Comparison of ENCODE assay signal across 8 cellular contexts in genomic region chr19:57947088-57947418, GRCh38. TPM values are rescaled to one million over a fixed set of nuclear protein-coding genes. Genes with fewer than 3 reads are reported as not detected.
DNase-seq lines count a peak whose midpoint lies in the region; ATAC-seq lines count a peak whose summit lies in the region.

No MANE protein-coding gene starts in this region.

- H3K36me3 ChIP-seq in iPS-20b (ENCODE audit: insufficient read depth, low read depth, low read length): peaks cover 20% of the 10 kb centered on the region

- POLR2A ChIA-PET in activated CD4-positive, alpha-beta T cell treated with anti-CD3 and anti-CD28 coated beads, Interleukin-2, amount 10 ng/mL, durations not matched to agents 7 days and 5 days (lab: Charles Lee): no interaction called here

- H3K4me3 Mint-ChIP-seq in activated CD4-positive, alpha-beta T cell treated with anti-CD3 and anti-CD28 coated beads, Interleukin-2, amount 10 ng/mL, durations not matched to agents 7 days and 5 days: peak overlapping the region; percentile 94
- H3K4me3 Mint-ChIP-seq in stimulated activated naive CD8-positive, alpha-beta T cell treated with anti-CD3 and anti-CD28 coated beads, Interleukin-15, amount 100 ng/mL, for 72 hours: peak overlapping the region; percentile 96

- H3K4me3 ChIP-seq in iPS-20b (ENCODE audit: low read length): peak overlapping the region; percentile 88

- peak overlapping the region; percentile 94 for H3K27ac Mint-ChIP-seq in activated CD4-positive, alpha-beta T cell treated with anti-CD3 and anti-CD28 coated beads, Interleukin-2, amount 10 ng/mL, durations not matched to agents 7 days and 5 days
- peak overlapping the region; percentile 94 to 98 for H3K27ac Mint-ChIP-seq in stimulated activated naive CD8-positive, alpha-beta T cell treated with anti-CD3 and anti-CD28 coated beads, Interleukin-15, amount 100 ng/mL, for 72 hours

- peaks cover 57% of the 10 kb centered on the region for H3K36me3 Mint-ChIP-seq in activated CD4-positive, alpha-beta T cell treated with anti-CD3 and anti-CD28 coated beads, Interleukin-2, amount 10 ng/mL, durations not matched to agents 7 days and 5 days (ENCODE audit: low read depth)

- DNase-seq in activated CD4-positive, alpha-beta T cell treated with anti-CD3 and anti-CD28 coated beads, Interleukin-2, amount 10 ng/mL, durations not matched to agents 7 days and 5 days: no peak
- DNase-seq in activated CD4-positive, alpha-beta T cell treated with anti-CD3 and anti-CD28 coated beads for 1 hour: no peak
- DNase-seq in activated T-helper 9 cell treated with anti-CD3 and anti-CD28 coated beads, Interleukin-2, amount 50 U/mL, for 16 hours (ENCODE audit: low read depth): peak; percentile 0
- DNase-seq in stimulated activated naive CD8-positive, alpha-beta T cell treated with anti-CD3 and anti-CD28 coated beads, Interleukin-15, amount 100 ng/mL, for 72 hours: no peak
- DNase-seq in T1000 (lab: John Stamatoyannopoulos, UW) (no peak), NCI-H2227 treated with DMSO at 0.1 percent for 48 hours (lab: John Stamatoyannopoulos, UW) (no peak)

- H3K4me1 Mint-ChIP-seq in activated CD4-positive, alpha-beta T cell treated with anti-CD3 and anti-CD28 coated beads, Interleukin-2, amount 10 ng/mL, durations not matched to agents 7 days and 5 days: peaks cover 17% of the 10 kb centered on the region
- peaks cover 13% of the 10 kb centered on the region for H3K4me1 Mint-ChIP-seq in stimulated activated naive CD8-positive, alpha-beta T cell treated with anti-CD3 and anti-CD28 coated beads, Interleukin-15, amount 100 ng/mL, for 72 hours

- H3K9me3 Mint-ChIP-seq in activated CD4-positive, alpha-beta T cell treated with anti-CD3 and anti-CD28 coated beads, Interleukin-2, amount 10 ng/mL, durations not matched to agents 7 days and 5 days: peaks cover 45% of the 10 kb centered on the region
- peaks cover 40 to 61% of the 10 kb centered on the region in 2 donors for H3K9me3 Mint-ChIP-seq in stimulated activated naive CD8-positive, alpha-beta T cell treated with anti-CD3 and anti-CD28 coated beads, Interleukin-15, amount 100 ng/mL, for 72 hours

- peak overlapping the region; percentile 37 for H3K27ac ChIP-seq in iPS-20b (ENCODE audit: low read length)

- ATAC-seq in stimulated activated naive CD8-positive, alpha-beta T cell treated with anti-CD3 and anti-CD28 coated beads, Interleukin-15, amount 100 ng/mL, for 72 hours: no peak
- no peak for ATAC-seq in HG03439 (IDR thresholded peaks at IDR 0.05; ENCODE audit: unreplicated experiment)

- H3K27me3 ChIP-seq in iPS-20b (ENCODE audit: insufficient read depth, low read length): no peaks in the 10 kb centered on the region

- CTCF ChIA-PET in activated CD4-positive, alpha-beta T cell treated with anti-CD3 and anti-CD28 coated beads, Interleukin-2, amount 10 ng/mL, durations not matched to agents 7 days and 5 days (lab: Charles Lee): no interaction called here

- peaks cover 37% of the 10 kb centered on the region for H3K9me3 ChIP-seq in iPS-20b (ENCODE audit: insufficient read depth, low read depth, low read length)

- H3K4me1 ChIP-seq in iPS-20b (ENCODE audit: insufficient read depth, low read length): peaks cover 5% of the 10 kb centered on the region

- peak overlapping the region; percentile 82 for H3K9ac ChIP-seq in iPS-20b (ENCODE audit: low read depth, low read length)

- H3K27me3 Mint-ChIP-seq in activated CD4-positive, alpha-beta T cell treated with anti-CD3 and anti-CD28 coated beads, Interleukin-2, amount 10 ng/mL, durations not matched to agents 7 days and 5 days: no peaks in the 10 kb centered on the region
- H3K27me3 Mint-ChIP-seq in stimulated activated naive CD8-positive, alpha-beta T cell treated with anti-CD3 and anti-CD28 coated beads, Interleukin-15, amount 100 ng/mL, for 72 hours: no peaks in the 10 kb centered on the region

RNA-seq across cellular contexts. Expression of gene ZNF256, which starts 0.5 kb away (rescaled TPM):
- total RNA-seq in activated CD4-positive, alpha-beta T cell treated with anti-CD3 and anti-CD28 coated beads, Interleukin-2, amount 10 ng/mL, durations not matched to agents 7 days and 5 days: 1 to 10 TPM; 9.1 to 9.3 TPM

RNA-seq across cellular contexts. Expression of gene ZNF418, which starts 11.9 kb away (rescaled TPM):
- 1 to 10 TPM; 7.2 to 7.9 TPM for total RNA-seq in activated CD4-positive, alpha-beta T cell treated with anti-CD3 and anti-CD28 coated beads, Interleukin-2, amount 10 ng/mL, durations not matched to agents 7 days and 5 days

RNA-seq across cellular contexts. Expression of gene C19orf18, which starts 27.3 kb away (rescaled TPM):
- total RNA-seq in activated CD4-positive, alpha-beta T cell treated with anti-CD3 and anti-CD28 coated beads, Interleukin-2, amount 10 ng/mL, durations not matched to agents 7 days and 5 days: under 1 TPM; 0.37 to 0.82 TPM

RNA-seq across cellular contexts. Expression of gene ZNF417, which starts 30.7 kb away (rescaled TPM):
- total RNA-seq in activated CD4-positive, alpha-beta T cell treated with anti-CD3 and anti-CD28 coated beads, Interleukin-2, amount 10 ng/mL, durations not matched to agents 7 days and 5 days: 10 to 100 TPM; 30.3 to 30.7 TPM

RNA-seq across cellular contexts. Expression of gene ZNF606, which starts 55.6 kb away (rescaled TPM):
- total RNA-seq in activated CD4-positive, alpha-beta T cell treated with anti-CD3 and anti-CD28 coated beads, Interleukin-2, amount 10 ng/mL, durations not matched to agents 7 days and 5 days: 10 to 100 TPM; 11.1 to 15.3 TPM
